ENCODE assay signal across 28 cellular contexts in the genomic region with DNA sequence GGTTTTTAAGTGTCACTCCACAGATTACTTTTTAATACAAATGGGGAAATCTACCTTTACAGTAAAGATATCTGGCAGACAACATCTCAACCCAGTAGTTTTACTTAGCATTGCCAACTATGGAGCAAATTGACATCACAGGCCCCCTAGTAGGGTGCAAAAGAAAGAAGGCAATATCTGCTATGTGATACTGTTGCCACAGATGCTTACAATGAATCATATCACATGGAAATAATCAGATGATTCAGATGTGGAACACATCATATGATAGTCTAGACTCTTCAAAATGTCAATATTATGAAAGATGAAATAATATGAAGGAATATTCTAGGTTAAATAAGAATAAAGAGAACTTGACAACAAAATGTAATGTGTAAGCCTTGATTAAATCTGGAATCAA.
"Had no signal": no experiment of that assay in that cellular context is flagged by ENCODE, and none has a peak within 500 bp of the region (broad histone marks: within the 10 kb centered on the region; RNA-seq: fewer than 3 reads in every experiment).

No MANE protein-coding gene starts in this region.

- ATAC-seq: heart right ventricle; stimulated activated naive B cell treated with anti-CD40 and anti-IgM and Interleukin-4, amounts not matched to agents 10 μg/mL and 1 μg/mL and 100 μg/mL, for 72 hours; T-helper 17 cell had no signal

- DNase-seq: activated CD4-positive, alpha-beta memory T cell treated with anti-CD3 and anti-CD28 coated beads for 36 hours; activated CD4-positive, alpha-beta T cell treated with anti-CD3 and anti-CD28 coated beads, Interleukin-2, amount 10 ng/mL, durations not matched to agents 24 days and 14 days; activated CD4-positive, CD25-positive, alpha-beta regulatory T cell treated with anti-CD3 and anti-CD28 coated beads, Interleukin-2, amount 50 U/mL, for 72 hours; activated CD8-positive, alpha-beta memory T cell treated with anti-CD3 and anti-CD28 coated beads, Interleukin-2, amount 50 U/mL, for 4 hours; activated gamma-delta T cell; activated naive CD4-positive, alpha-beta T cell treated with anti-CD3 and anti-CD28 coated beads, Interleukin-2, amount 10 ng/mL, durations not matched to agents 7 days and 5 days; activated T-cell treated with anti-CD3 and anti-CD28 coated beads, Interleukin-2, amount 50 U/mL, for 24 hours; amygdala; dermis blood vessel endothelial cell; effector CD4-positive, alpha-beta T cell; foreskin fibroblast; heart right ventricle; left ventricle myocardium inferior; naive B cell; nephron progenitor cell; ovary; retina; sigmoid colon; stimulated activated CD4-positive, alpha-beta T cell treated with anti-CD3 and anti-CD28 coated beads, Interleukin-1b, Interleukin-23, amount 100 ng/mL, for 48 hours; stimulated activated naive B cell treated with anti-CD40 and anti-IgM and Interleukin-4, amounts not matched to agents 10 μg/mL and 1 μg/mL and 100 μg/mL, for 72 hours; stomach; T-helper 17 cell; T1000; tibial artery; upper lobe of right lung had no signal

- H3K27ac ChIP-seq: breast epithelium, heart right ventricle, left ventricle myocardium inferior, neutrophil, ovary, sigmoid colon, stomach, suprapubic skin, tibial artery, upper lobe of right lung had no signal
